Comparison of ENCODE assay signal across 19 cellular contexts in the genomic region with DNA sequence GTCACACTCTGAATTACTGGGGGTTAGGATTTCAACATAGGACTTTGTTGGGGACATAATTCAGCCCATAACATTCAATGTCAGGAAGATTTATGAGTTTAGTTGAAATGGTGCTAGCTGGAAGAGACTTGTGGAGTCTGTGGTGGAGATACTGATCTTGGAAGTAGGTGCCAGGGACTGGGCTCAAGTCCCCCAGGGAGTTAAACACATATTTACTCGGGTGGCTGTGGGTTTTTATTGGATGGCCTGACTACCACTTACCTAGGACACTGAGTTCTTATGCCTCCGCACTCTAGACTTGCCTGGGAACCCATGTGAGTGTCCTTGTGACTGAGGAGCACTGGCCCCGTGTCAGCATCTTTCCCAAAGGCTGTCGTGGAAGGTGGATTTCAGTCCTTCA.
DNase-seq lines count a peak whose midpoint lies in the region; TF ChIP-seq lines count a peak whose summit lies in the region.
"Had no signal": no experiment of that assay in that cellular context is flagged by ENCODE, and none has a peak within 500 bp of the region (broad histone marks: within the 10 kb centered on the region; RNA-seq: fewer than 3 reads in every experiment).

No MANE protein-coding gene starts in this region.

- DNase-seq in AG10803 (ENCODE audit: low read depth) = peak; percentile 64
- peak; percentile 100 for DNase-seq in LNCaP clone FGC (ENCODE audit: low read depth)
- peak; percentile 3 for DNase-seq in fibroblast of the aortic adventitia (ENCODE audit: low read depth)
- DNase-seq in T1000 (lab: John Stamatoyannopoulos, UW) = no peak
- DNase-seq in BE2C = no peak
- no peak for DNase-seq in cerebellar cortex (ENCODE audit: low spot score)
- DNase-seq in NCI-H146 treated with DMSO at 0.1 percent for 48 hours (lab: John Stamatoyannopoulos, UW; ENCODE audit: unreplicated experiment) = no peak
- DNase-seq: activated CD4-positive, CD25-positive, alpha-beta regulatory T cell; C1 segment of cervical spinal cord; DMS 273 treated with DMSO at 0.1 percent for 48 hours; GM23248; KG1; mucosa of descending colon; NCI-H1105 treated with DMSO at 0.1 percent for 48 hours; right cardiac atrium; stimulated activated CD4-positive, alpha-beta T cell treated with anti-CD3 and anti-CD28 coated beads, Interleukin-2, amount 100 ng/mL, for 24 hours; T-helper 17 cell had no signal

- H3K9me3 ChIP-seq in skeletal muscle tissue (ENCODE audit: control insufficient read depth in 3 of 3, low read length in 3 of 3) = no peaks in the 10 kb centered on the region
- H3K9me3 ChIP-seq in BE2C = no peaks in the 10 kb centered on the region
- H3K9me3 ChIP-seq: adrenal gland, mucosa of descending colon had no signal

- H3K36me3 ChIP-seq in skeletal muscle tissue (ENCODE audit: control insufficient read depth in 3 of 3, insufficient read depth in 3 of 3, low read length in 3 of 3) = no peaks in the 10 kb centered on the region
- H3K36me3 ChIP-seq in BE2C = no peaks in the 10 kb centered on the region
- H3K36me3 ChIP-seq: adrenal gland had no signal

- no peak overlapping the region for H3K9ac ChIP-seq in skeletal muscle tissue (ENCODE audit: low read depth in 1 of 3, low read length in 3 of 3)
- H3K9ac ChIP-seq: GM23248 had no signal

- H3K4me1 ChIP-seq in skeletal muscle tissue (ENCODE audit: control insufficient read depth in 3 of 3, insufficient read depth in 3 of 3, low read length in 3 of 3) = peaks cover 12 to 33% (median 22%) of the 10 kb centered on the region in 3 donors
- no peaks in the 10 kb centered on the region for H3K4me1 ChIP-seq in BE2C
- H3K4me1 ChIP-seq: adrenal gland had no signal

- peak overlapping the region; percentile 33 for H3K27ac ChIP-seq in skeletal muscle tissue (ENCODE audit: low read depth, low read length)
- H3K27ac ChIP-seq: adrenal gland, GM23248 had no signal

- no peak overlapping the region for H3K4me3 ChIP-seq in AG10803 (ENCODE audit: low read length)
- H3K4me3 ChIP-seq in LNCaP clone FGC (ENCODE audit: low read depth, low read length) = no peak overlapping the region
- no peak overlapping the region for H3K4me3 ChIP-seq in fibroblast of the aortic adventitia (ENCODE audit: low read depth, low read length)
- no peak overlapping the region for H3K4me3 ChIP-seq in skeletal muscle tissue (ENCODE audit: low read length in 3 of 3)
- no peak overlapping the region for H3K4me3 ChIP-seq in BE2C (ENCODE audit: low read depth, low read length)
- H3K4me3 ChIP-seq: adrenal gland, GM23248, mucosa of descending colon had no signal

- H3K27me3 ChIP-seq in skeletal muscle tissue (ENCODE audit: control insufficient read depth in 3 of 3, insufficient read depth in 3 of 3, low read length in 3 of 3) = no peaks in the 10 kb centered on the region
- H3K27me3 ChIP-seq in BE2C = no peaks in the 10 kb centered on the region
- H3K27me3 ChIP-seq: adrenal gland had no signal

- TF ChIP-seq CTCF in AG10803 (conservative IDR thresholded peaks at IDR 0.05; ENCODE audit: low read length) = no peak
- TF ChIP-seq CTCF in LNCaP clone FGC (IDR thresholded peaks at IDR 0.05; ENCODE audit: control insufficient read depth, extremely low read depth, insufficient read depth) = no peak
- TF ChIP-seq CTCF in fibroblast of the aortic adventitia (IDR thresholded peaks at IDR 0.05; ENCODE audit: insufficient read depth, low read length) = no peak
- no peak for TF ChIP-seq CTCF in BE2C (IDR thresholded peaks at IDR 0.05; ENCODE audit: low read depth, low read length)

Comparison
In these comparisons a context has a peak if more than half of its experiments do, and no peak if none do; other contexts are left out.
1. DNase-seq: peak in AG10803 (single experiment), LNCaP clone FGC (single experiment) and fibroblast of the aortic adventitia (single experiment); none in T1000 (single experiment), BE2C (single experiment), cerebellar cortex (single experiment) and NCI-H146 treated with DMSO at 0.1 percent for 48 hours (single experiment).